In the genomic region with DNA sequence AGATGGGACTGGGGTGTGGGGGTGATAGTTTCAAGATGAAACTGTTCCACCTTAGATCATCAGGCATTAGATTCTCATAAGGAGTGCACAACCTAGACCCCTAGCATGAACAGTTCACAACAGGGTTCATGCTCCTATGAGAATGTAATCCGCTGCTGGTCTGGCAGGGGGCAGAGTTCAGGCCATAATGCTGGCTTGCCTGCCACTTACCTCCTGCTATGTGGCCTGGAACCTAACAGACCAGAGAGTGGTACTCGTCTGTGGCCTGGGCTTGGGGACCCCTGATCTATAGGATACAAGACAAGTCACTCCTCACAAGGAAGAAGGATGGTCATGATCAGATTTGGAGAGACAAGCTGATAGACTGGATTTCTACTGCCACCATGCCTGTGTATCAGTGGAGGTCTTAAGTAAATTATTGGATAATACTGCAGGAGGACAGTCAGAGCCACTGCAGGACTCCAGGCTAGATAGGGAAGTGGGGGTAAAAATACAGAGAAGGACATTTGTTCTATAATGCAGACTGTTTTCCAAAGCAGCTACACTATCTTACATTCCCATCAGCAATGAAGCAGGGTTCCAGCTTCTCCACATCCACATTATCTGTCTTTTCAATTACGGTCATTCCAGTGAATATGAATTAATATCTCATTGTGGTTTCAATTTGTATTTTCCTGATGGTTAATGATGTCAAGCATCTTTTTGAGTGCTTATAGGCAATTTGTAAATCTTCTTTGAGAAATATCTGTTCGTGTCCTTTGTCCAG, we compare ENCODE assay signal across 1 cellular context.
A peak's percentile ranks its signal among the peaks of the same experiment; 100 is the strongest.
TF ChIP-seq lines count a peak whose summit lies in the region.

No MANE protein-coding gene starts in this region.

TF ChIP-seq in HepG2, 621 proteins besides CTCF, POLR2A, EP300 and RAD21 (continued from another document and continues in another):
- TF ChIP-seq, protein P1, sequence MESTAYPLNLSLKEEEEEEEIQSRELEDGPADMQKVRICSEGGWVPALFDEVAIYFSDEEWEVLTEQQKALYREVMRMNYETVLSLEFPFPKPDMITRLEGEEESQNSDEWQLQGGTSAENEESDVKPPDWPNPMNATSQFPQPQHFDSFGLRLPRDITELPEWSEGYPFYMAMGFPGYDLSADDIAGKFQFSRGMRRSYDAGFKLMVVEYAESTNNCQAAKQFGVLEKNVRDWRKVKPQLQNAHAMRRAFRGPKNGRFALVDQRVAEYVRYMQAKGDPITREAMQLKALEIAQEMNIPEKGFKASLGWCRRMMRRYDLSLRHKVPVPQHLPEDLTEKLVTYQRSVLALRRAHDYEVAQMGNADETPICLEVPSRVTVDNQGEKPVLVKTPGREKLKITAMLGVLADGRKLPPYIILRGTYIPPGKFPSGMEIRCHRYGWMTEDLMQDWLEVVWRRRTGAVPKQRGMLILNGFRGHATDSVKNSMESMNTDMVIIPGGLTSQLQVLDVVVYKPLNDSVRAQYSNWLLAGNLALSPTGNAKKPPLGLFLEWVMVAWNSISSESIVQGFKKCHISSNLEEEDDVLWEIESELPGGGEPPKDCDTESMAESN (CRISPR knock-in tag; conservative IDR thresholded peaks at IDR 0.05) = 0 out of 2 replicates have a peak, but pooled peaks have one; percentile 41
- TF ChIP-seq POGZ (CRISPR knock-in tag; IDR thresholded peaks at IDR 0.05) = peak; percentile 79
- no peak for TF ChIP-seq HDAC1 (CRISPR knock-in tag; IDR thresholded peaks at IDR 0.05)
- peak; percentile 27 for TF ChIP-seq ASH2L (IDR thresholded peaks at IDR 0.05; ENCODE audit: insufficient read length, low read depth, low read length)
- TF ChIP-seq ZNF496 (CRISPR knock-in tag; IDR thresholded peaks at IDR 0.05; ENCODE audit: insufficient replicate concordance) = no peak
- peak; percentile 80 for TF ChIP-seq ZMYM3 (CRISPR knock-in tag; IDR thresholded peaks at IDR 0.05)
- no peak for TF ChIP-seq ZNF616 (CRISPR knock-in tag; IDR thresholded peaks at IDR 0.05; ENCODE audit: low read depth)
- no peak for TF ChIP-seq NR1H2 (CRISPR knock-in tag; IDR thresholded peaks at IDR 0.05; ENCODE audit: borderline replicate concordance, low read depth)
- TF ChIP-seq ARNT (IDR thresholded peaks at IDR 0.05) = no peak
- TF ChIP-seq, protein P2, sequence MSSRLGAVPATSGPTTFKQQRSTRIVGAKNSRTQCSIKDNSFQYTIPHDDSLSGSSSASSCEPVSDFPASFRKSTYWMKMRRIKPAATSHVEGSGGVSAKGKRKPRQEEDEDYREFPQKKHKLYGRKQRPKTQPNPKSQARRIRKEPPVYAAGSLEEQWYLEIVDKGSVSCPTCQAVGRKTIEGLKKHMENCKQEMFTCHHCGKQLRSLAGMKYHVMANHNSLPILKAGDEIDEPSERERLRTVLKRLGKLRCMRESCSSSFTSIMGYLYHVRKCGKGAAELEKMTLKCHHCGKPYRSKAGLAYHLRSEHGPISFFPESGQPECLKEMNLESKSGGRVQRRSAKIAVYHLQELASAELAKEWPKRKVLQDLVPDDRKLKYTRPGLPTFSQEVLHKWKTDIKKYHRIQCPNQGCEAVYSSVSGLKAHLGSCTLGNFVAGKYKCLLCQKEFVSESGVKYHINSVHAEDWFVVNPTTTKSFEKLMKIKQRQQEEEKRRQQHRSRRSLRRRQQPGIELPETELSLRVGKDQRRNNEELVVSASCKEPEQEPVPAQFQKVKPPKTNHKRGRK (CRISPR knock-in tag; IDR thresholded peaks at IDR 0.05) = 0 out of 2 replicates have a peak, but pooled peaks have one; percentile 69
- peak; percentile 42; the same call in 1 of the 2 replicates for TF ChIP-seq IRF2 (CRISPR knock-in tag; IDR thresholded peaks at IDR 0.05)
- TF ChIP-seq, protein P3, sequence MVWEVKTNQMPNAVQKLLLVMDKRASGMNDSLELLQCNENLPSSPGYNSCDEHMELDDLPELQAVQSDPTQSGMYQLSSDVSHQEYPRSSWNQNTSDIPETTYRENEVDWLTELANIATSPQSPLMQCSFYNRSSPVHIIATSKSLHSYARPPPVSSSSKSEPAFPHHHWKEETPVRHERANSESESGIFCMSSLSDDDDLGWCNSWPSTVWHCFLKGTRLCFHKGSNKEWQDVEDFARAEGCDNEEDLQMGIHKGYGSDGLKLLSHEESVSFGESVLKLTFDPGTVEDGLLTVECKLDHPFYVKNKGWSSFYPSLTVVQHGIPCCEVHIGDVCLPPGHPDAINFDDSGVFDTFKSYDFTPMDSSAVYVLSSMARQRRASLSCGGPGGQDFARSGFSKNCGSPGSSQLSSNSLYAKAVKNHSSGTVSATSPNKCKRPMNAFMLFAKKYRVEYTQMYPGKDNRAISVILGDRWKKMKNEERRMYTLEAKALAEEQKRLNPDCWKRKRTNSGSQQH (CRISPR knock-in tag; IDR thresholded peaks at IDR 0.05; ENCODE audit: low read depth) = no peak
- TF ChIP-seq, protein P4, sequence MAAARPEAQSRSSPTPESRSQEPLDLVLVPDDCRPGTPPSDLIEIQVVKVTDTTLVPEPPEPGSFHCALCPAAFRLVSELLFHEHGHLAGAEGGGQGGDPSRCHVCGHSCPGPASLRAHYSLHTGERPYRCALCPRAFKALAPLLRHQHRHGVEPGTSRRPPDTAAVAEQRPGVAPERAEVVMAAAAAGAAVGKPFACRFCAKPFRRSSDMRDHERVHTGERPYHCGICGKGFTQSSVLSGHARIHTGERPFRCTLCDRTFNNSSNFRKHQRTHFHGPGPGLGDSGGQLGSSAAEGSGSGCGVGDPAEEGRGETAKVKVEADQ (CRISPR knock-in tag; IDR thresholded peaks at IDR 0.05; ENCODE audit: borderline replicate concordance) = peak; percentile 77; the same call in 1 of the 2 replicates
- TF ChIP-seq ZNF614 (CRISPR knock-in tag; IDR thresholded peaks at IDR 0.05; ENCODE audit: borderline replicate concordance) = peak; percentile 21; the same call in 1 of the 2 replicates
- TF ChIP-seq, protein P5, sequence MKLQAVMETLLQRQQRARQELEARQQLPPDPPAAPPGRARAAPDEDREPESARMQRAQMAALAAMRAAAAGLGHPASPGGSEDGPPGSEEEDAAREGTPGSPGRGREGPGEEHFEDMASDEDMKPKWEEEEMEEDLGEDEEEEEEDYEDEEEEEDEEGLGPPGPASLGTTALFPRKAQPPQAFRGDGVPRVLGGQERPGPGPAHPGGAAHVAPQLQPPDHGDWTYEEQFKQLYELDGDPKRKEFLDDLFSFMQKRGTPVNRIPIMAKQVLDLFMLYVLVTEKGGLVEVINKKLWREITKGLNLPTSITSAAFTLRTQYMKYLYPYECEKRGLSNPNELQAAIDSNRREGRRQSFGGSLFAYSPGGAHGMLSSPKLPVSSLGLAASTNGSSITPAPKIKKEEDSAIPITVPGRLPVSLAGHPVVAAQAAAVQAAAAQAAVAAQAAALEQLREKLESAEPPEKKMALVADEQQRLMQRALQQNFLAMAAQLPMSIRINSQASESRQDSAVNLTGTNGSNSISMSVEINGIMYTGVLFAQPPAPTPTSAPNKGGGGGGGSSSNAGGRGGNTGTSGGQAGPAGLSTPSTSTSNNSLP (IDR thresholded peaks at IDR 0.05; ENCODE audit: low read depth, low read length) = 0 out of 2 replicates have a peak, but pooled peaks have one; percentile 25
- no peak for TF ChIP-seq TEAD2 (CRISPR knock-in tag; IDR thresholded peaks at IDR 0.05)
- TF ChIP-seq BCL6 (CRISPR knock-in tag; IDR thresholded peaks at IDR 0.05) = no peak
- peak; percentile 77 for TF ChIP-seq TEAD3 (CRISPR knock-in tag; optimal IDR thresholded peaks at IDR 0.05; ENCODE audit: borderline replicate concordance)
- peak; percentile 73; the same call in 1 of the 2 replicates for TF ChIP-seq ZNF441 (CRISPR knock-in tag; IDR thresholded peaks at IDR 0.05; ENCODE audit: borderline replicate concordance)
- 0 out of 2 replicates have a peak, but pooled peaks have one; percentile 44 for TF ChIP-seq ZBTB7B (CRISPR knock-in tag; IDR thresholded peaks at IDR 0.05)
- TF ChIP-seq ZNF367 (CRISPR knock-in tag; IDR thresholded peaks at IDR 0.05; ENCODE audit: borderline replicate concordance) = no peak
- TF ChIP-seq GATAD1 (CRISPR knock-in tag; IDR thresholded peaks at IDR 0.05) = 0 out of 2 replicates have a peak, but pooled peaks have one; percentile 8
- TF ChIP-seq BORCS8-MEF2B (CRISPR knock-in tag; IDR thresholded peaks at IDR 0.05) = 0 out of 2 replicates have a peak, but pooled peaks have one; percentile 71
- TF ChIP-seq SOX5 (CRISPR knock-in tag; IDR thresholded peaks at IDR 0.05; ENCODE audit: borderline replicate concordance) = peak; percentile 22; the same call in 1 of the 2 replicates
- TF ChIP-seq NFATC3 (CRISPR knock-in tag; IDR thresholded peaks at IDR 0.05) = no peak
- peak; percentile 38; the same call in 1 of the 2 replicates for TF ChIP-seq HDAC2 (CRISPR knock-in tag; IDR thresholded peaks at IDR 0.05)
- peak; percentile 31; the same call in 1 of the 2 replicates for TF ChIP-seq BHLHE40 (IDR thresholded peaks at IDR 0.05; ENCODE audit: low read length)
- TF ChIP-seq SETDB1 (CRISPR knock-in tag; IDR thresholded peaks at IDR 0.05; ENCODE audit: borderline replicate concordance) = no peak
- TF ChIP-seq KMT2A (CRISPR knock-in tag; IDR thresholded peaks at IDR 0.05) = 0 out of 2 replicates have a peak, but pooled peaks have one; percentile 26
- peak; percentile 63; the same call in 1 of the 2 replicates for TF ChIP-seq SPEN (CRISPR knock-in tag; IDR thresholded peaks at IDR 0.05; ENCODE audit: low read depth)
- no peak for TF ChIP-seq HOXA3 (CRISPR knock-in tag; IDR thresholded peaks at IDR 0.05)
- TF ChIP-seq ZNF232 (CRISPR knock-in tag; IDR thresholded peaks at IDR 0.05; ENCODE audit: borderline replicate concordance) = no peak
- TF ChIP-seq, protein P6, sequence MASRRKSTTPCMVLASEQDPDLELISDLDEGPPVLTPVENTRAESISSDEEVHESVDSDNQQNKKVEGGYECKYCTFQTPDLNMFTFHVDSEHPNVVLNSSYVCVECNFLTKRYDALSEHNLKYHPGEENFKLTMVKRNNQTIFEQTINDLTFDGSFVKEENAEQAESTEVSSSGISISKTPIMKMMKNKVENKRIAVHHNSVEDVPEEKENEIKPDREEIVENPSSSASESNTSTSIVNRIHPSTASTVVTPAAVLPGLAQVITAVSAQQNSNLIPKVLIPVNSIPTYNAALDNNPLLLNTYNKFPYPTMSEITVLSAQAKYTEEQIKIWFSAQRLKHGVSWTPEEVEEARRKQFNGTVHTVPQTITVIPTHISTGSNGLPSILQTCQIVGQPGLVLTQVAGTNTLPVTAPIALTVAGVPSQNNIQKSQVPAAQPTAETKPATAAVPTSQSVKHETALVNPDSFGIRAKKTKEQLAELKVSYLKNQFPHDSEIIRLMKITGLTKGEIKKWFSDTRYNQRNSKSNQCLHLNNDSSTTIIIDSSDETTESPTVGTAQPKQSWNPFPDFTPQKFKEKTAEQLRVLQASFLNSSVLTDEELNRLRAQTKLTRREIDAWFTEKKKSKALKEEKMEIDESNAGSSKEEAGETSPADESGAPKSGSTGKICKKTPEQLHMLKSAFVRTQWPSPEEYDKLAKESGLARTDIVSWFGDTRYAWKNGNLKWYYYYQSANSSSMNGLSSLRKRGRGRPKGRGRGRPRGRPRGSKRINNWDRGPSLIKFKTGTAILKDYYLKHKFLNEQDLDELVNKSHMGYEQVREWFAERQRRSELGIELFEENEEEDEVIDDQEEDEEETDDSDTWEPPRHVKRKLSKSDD (CRISPR knock-in tag; IDR thresholded peaks at IDR 0.05; ENCODE audit: low read depth) = no peak
- TF ChIP-seq, protein P7, sequence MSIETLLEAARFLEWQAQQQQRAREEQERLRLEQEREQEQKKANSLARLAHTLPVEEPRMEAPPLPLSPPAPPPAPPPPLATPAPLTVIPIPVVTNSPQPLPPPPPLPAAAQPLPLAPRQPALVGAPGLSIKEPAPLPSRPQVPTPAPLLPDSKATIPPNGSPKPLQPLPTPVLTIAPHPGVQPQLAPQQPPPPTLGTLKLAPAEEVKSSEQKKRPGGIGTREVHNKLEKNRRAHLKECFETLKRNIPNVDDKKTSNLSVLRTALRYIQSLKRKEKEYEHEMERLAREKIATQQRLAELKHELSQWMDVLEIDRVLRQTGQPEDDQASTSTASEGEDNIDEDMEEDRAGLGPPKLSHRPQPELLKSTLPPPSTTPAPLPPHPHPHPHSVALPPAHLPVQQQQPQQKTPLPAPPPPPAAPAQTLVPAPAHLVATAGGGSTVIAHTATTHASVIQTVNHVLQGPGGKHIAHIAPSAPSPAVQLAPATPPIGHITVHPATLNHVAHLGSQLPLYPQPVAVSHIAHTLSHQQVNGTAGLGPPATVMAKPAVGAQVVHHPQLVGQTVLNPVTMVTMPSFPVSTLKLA (IDR thresholded peaks at IDR 0.05) = no peak
- no peak for TF ChIP-seq ZNF101 (CRISPR knock-in tag; IDR thresholded peaks at IDR 0.05; ENCODE audit: borderline replicate concordance, low read depth)
- peak; percentile 40; the same call in 1 of the 2 replicates for TF ChIP-seq SAP130 (CRISPR knock-in tag; IDR thresholded peaks at IDR 0.05; ENCODE audit: low read depth)
- TF ChIP-seq ZNF605 (CRISPR knock-in tag; IDR thresholded peaks at IDR 0.05) = peak; percentile 65; the same call in 1 of the 2 replicates
- peak; percentile 64; the same call in 1 of the 2 replicates for TF ChIP-seq GATAD2A (CRISPR knock-in tag; IDR thresholded peaks at IDR 0.05)
- TF ChIP-seq, protein P8, sequence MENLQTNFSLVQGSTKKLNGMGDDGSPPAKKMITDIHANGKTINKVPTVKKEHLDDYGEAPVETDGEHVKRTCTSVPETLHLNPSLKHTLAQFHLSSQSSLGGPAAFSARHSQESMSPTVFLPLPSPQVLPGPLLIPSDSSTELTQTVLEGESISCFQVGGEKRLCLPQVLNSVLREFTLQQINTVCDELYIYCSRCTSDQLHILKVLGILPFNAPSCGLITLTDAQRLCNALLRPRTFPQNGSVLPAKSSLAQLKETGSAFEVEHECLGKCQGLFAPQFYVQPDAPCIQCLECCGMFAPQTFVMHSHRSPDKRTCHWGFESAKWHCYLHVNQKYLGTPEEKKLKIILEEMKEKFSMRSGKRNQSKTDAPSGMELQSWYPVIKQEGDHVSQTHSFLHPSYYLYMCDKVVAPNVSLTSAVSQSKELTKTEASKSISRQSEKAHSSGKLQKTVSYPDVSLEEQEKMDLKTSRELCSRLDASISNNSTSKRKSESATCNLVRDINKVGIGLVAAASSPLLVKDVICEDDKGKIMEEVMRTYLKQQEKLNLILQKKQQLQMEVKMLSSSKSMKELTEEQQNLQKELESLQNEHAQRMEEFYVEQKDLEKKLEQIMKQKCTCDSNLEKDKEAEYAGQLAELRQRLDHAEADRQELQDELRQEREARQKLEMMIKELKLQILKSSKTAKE (CRISPR knock-in tag; IDR thresholded peaks at IDR 0.05; ENCODE audit: borderline replicate concordance) = 0 out of 2 replicates have a peak, but pooled peaks have one; percentile 33
- no peak for TF ChIP-seq BRCA1 (CRISPR knock-in tag; IDR thresholded peaks at IDR 0.05)
- TF ChIP-seq NFE2 (CRISPR knock-in tag; IDR thresholded peaks at IDR 0.05) = no peak
- 0 out of 2 replicates have a peak, but pooled peaks have one; percentile 58 for TF ChIP-seq DNMT1 (CRISPR knock-in tag; IDR thresholded peaks at IDR 0.05)
- TF ChIP-seq ZBTB7A (CRISPR knock-in tag; IDR thresholded peaks at IDR 0.05) = no peak
- no peak for TF ChIP-seq ZNF260 (CRISPR knock-in tag; IDR thresholded peaks at IDR 0.05; ENCODE audit: borderline replicate concordance, low read depth)
